Comparison of ENCODE assay signal across 14 cellular contexts in genomic region chr6:78598966-78599365, GRCh38.
DNase-seq lines count a peak whose midpoint lies in the region; ATAC-seq, FAIRE-seq and TF ChIP-seq lines count a peak whose summit lies in the region.
"Had no signal": no experiment of that assay in that cellular context is flagged by ENCODE, and none has a peak within 500 bp of the region (broad histone marks: within the 10 kb centered on the region; RNA-seq: fewer than 3 reads in every experiment).

No MANE protein-coding gene starts in this region.

- no peaks in the 10 kb centered on the region for H3K9me1 ChIP-seq in keratinocyte (ENCODE audit: control insufficient read depth, extremely low read depth, insufficient read depth, low read length)

- dilution Hi-C loops in mammary epithelial cell (cut with HindIII; ENCODE audit: low sequenced_read_pairs) (no loop called here), keratinocyte (cut with MboI; ENCODE audit: extremely low pct_ligation_motif_present, low sequenced_read_pairs) (no loop called here)

- CTCF ChIA-PET in mammary epithelial cell (lab: Charles Lee; ENCODE audit: low non-redundant PET), result no interaction called here

- H2AFZ ChIP-seq in mammary epithelial cell (ENCODE audit: low read depth, low read length) (no peak overlapping the region), keratinocyte (ENCODE audit: control insufficient read depth, low read length) (no peak overlapping the region)

- in situ Hi-C loops in mammary epithelial cell (cut with MboI; ENCODE audit: low sequenced_read_pairs in 2 of 2), result no loop called here

- TF ChIP-seq CTCF in mammary epithelial cell (conservative IDR thresholded peaks at IDR 0.05 in 1 of 2, IDR thresholded peaks at IDR 0.05 in 1 of 2; ENCODE audit: extremely low read depth in 1 of 2, insufficient read depth in 1 of 2, low read depth in 1 of 2, low read length in 2 of 2) (no peak), keratinocyte (optimal IDR thresholded peaks at IDR 0.05 in 1 of 3, IDR thresholded peaks at IDR 0.05 in 1 of 3, conservative IDR thresholded peaks at IDR 0.05 in 1 of 3; ENCODE audit: extremely low read depth in 1 of 3, insufficient read depth in 2 of 3, low read length in 3 of 3) (no peak)

- FAIRE-seq in keratinocyte (lab: Jason Lieb, UNC), result peak; percentile 99

- peaks cover 31% of the 10 kb centered on the region for H3K4me1 ChIP-seq in mammary epithelial cell (ENCODE audit: insufficient read depth, low read length)
- H3K4me1 ChIP-seq in keratinocyte (ENCODE audit: control insufficient read depth, extremely low read depth, insufficient read depth, low read length), result peaks cover 24% of the 10 kb centered on the region

- H3K9ac ChIP-seq in mammary epithelial cell (ENCODE audit: insufficient read depth, low read length) (no peak overlapping the region), keratinocyte (ENCODE audit: control insufficient read depth, extremely low read depth, insufficient read depth, low read length) (no peak overlapping the region)

- no peaks in the 10 kb centered on the region for H3K27me3 ChIP-seq in mammary epithelial cell (ENCODE audit: insufficient read depth, low read length)
- no peaks in the 10 kb centered on the region for H3K27me3 ChIP-seq in keratinocyte (ENCODE audit: control insufficient read depth, extremely low read depth, insufficient read depth, low read length)

- H4K20me1 ChIP-seq in mammary epithelial cell (ENCODE audit: insufficient read depth, low read length) (no peaks in the 10 kb centered on the region), keratinocyte (ENCODE audit: control insufficient read depth, extremely low read depth, insufficient read depth, low read length) (no peaks in the 10 kb centered on the region)

- ATAC-seq in GM19467 (IDR thresholded peaks at IDR 0.05; ENCODE audit: unreplicated experiment) (no peak), HG03354 (IDR thresholded peaks at IDR 0.05; ENCODE audit: poor library complexity, severe bottlenecking, unreplicated experiment) (no peak), HG03045 (IDR thresholded peaks at IDR 0.05; ENCODE audit: unreplicated experiment) (no peak)

- peak overlapping the region; percentile 72 for H3K27ac ChIP-seq in mammary epithelial cell (ENCODE audit: insufficient read depth, low read depth, low read length)
- H3K27ac ChIP-seq in keratinocyte (ENCODE audit: control insufficient read depth, insufficient read depth, low read length), result peak overlapping the region; percentile 50

- no peak overlapping the region for H3K4me3 ChIP-seq in mammary epithelial cell (replicated peaks in 1 of 3; ENCODE audit: insufficient read depth in 1 of 3, low read depth in 2 of 3, low read length in 3 of 3)
- H3K4me3 ChIP-seq in keratinocyte (ENCODE audit: control insufficient read depth in 2 of 3, extremely low read depth in 1 of 3, insufficient read depth in 2 of 3, low read depth in 1 of 3, low read length in 3 of 3), result no peak overlapping the region
- H3K4me3 ChIP-seq: coronary artery had no signal

- no peaks in the 10 kb centered on the region for H3K79me2 ChIP-seq in mammary epithelial cell (ENCODE audit: insufficient read depth, low read length)
- no peaks in the 10 kb centered on the region for H3K79me2 ChIP-seq in keratinocyte (ENCODE audit: control insufficient read depth, insufficient read depth, low read length)

- WGBS in mammary epithelial cell (ENCODE audit: low coverage, missing lambda C conversion rate), result 0% methylated on average over 1 of the region's 1 CpG

- intact Hi-C loops in mammary epithelial cell (cut with micrococcal nuclease), result no loop called here

- no TSS peak for BruUV-seq in mammary epithelial cell (replicated peaks; lab: Mats Ljungman, UMichigan)

- H3K4me2 ChIP-seq in mammary epithelial cell (ENCODE audit: insufficient read depth, low read depth, low read length) (peak overlapping the region; percentile 49), keratinocyte (ENCODE audit: control insufficient read depth, extremely low read depth, insufficient read depth, low read depth, low read length) (peak overlapping the region; percentile 11)

- peak; percentile 77 for DNase-seq in AG08395 (ENCODE audit: low spot score)
- peak; percentile 99 for DNase-seq in HT1080 (ENCODE audit: low read depth)
- DNase-seq in mammary epithelial cell, result peak; percentile 98
- peak; percentile 97 for DNase-seq in keratinocyte (ENCODE audit: low read depth, low spot score)
- no peak for DNase-seq in NCI-H187 (lab: John Stamatoyannopoulos, UW)
- DNase-seq: activated T-cell treated with anti-CD3 and anti-CD28 coated beads, Interleukin-2, amount 50 U/mL, for 24 hours; CD4-positive, alpha-beta T cell; NCI-H82; posterior cingulate gyrus; T-helper 2 cell had no signal

- H3K36me3 ChIP-seq in mammary epithelial cell (ENCODE audit: insufficient read depth, low read length) (no peaks in the 10 kb centered on the region), keratinocyte (ENCODE audit: control insufficient read depth in 2 of 2, extremely low read depth in 1 of 2, insufficient read depth in 2 of 2, low read length in 2 of 2) (no peaks in the 10 kb centered on the region)

- H3K9me3 ChIP-seq in mammary epithelial cell (replicated peaks; ENCODE audit: insufficient read depth, low read length) (no peaks in the 10 kb centered on the region), keratinocyte (ENCODE audit: control insufficient read depth, low read depth, low read length) (peaks cover 4% of the 10 kb centered on the region)

Comparison
In these comparisons a context has a peak if more than half of its experiments do, and no peak if none do; other contexts are left out.
1. DNase-seq: peak in AG08395 (single experiment), HT1080 (single experiment), mammary epithelial cell (single experiment) and keratinocyte (single experiment); none in NCI-H187 (0 of 2).